Comparison of ENCODE assay signal across 8 cellular contexts in genomic region chr22:46056169-46057041, GRCh38.
DNase-seq lines count a peak whose midpoint lies in the region; ATAC-seq, FAIRE-seq and TF ChIP-seq lines count a peak whose summit lies in the region.

No MANE protein-coding gene starts in this region.

- peaks cover 68% of the 10 kb centered on the region for H3K4me1 ChIP-seq in BLaER1
- peaks cover 8% of the 10 kb centered on the region for H3K4me1 ChIP-seq in hepatocyte (ENCODE audit: insufficient read depth)
- H3K4me1 ChIP-seq in neural progenitor cell: no peaks in the 10 kb centered on the region

- peaks cover 35 to 37% of the 10 kb centered on the region in 2 donors for H3K4me1 Mint-ChIP-seq in natural killer cell treated with Interleukin-12 subunit alpha and Interleukin-12 subunit beta and Interleukin-15 and Interleukin-18, amount 100 ng/mL, for 72 hours (ENCODE audit: low read depth in 2 of 2)
- peaks cover 8% of the 10 kb centered on the region for H3K4me1 Mint-ChIP-seq in neural progenitor cell

- no peaks in the 10 kb centered on the region for H3K27me3 Mint-ChIP-seq in natural killer cell treated with Interleukin-12 subunit alpha and Interleukin-12 subunit beta and Interleukin-15 and Interleukin-18, amount 100 ng/mL, for 72 hours
- H3K27me3 Mint-ChIP-seq in neural progenitor cell (ENCODE audit: insufficient read depth, low read depth): peaks cover 5% of the 10 kb centered on the region

- peak; percentile 61 for FAIRE-seq in endometrium (lab: Jason Lieb, UNC)

- peak; percentile 58 for DNase-seq in M059J (ENCODE audit: low read depth)
- no peak for DNase-seq in natural killer cell treated with Interleukin-12 subunit alpha and Interleukin-12 subunit beta and Interleukin-15 and Interleukin-18, amount 100 ng/mL, for 72 hours (ENCODE audit: low spot score)
- no peak for DNase-seq in hepatocyte (ENCODE audit: low spot score)
- no peak for DNase-seq in neural progenitor cell (ENCODE audit: low spot score)

- no peak overlapping the region for H2AFZ ChIP-seq in hepatocyte
- H2AFZ ChIP-seq in neural progenitor cell (replicated peaks): no peak overlapping the region

- H3K4me3 ChIP-seq in BLaER1 (no peak overlapping the region), hepatocyte (no peak overlapping the region), neural progenitor cell (no peak overlapping the region)

- peak overlapping the region; percentile 51 for H3K27ac ChIP-seq in BLaER1
- no peak overlapping the region for H3K27ac ChIP-seq in hepatocyte
- no peak overlapping the region for H3K27ac ChIP-seq in neural progenitor cell

- ATAC-seq in natural killer cell treated with Interleukin-12 subunit alpha and Interleukin-12 subunit beta and Interleukin-15 and Interleukin-18, amount 100 ng/mL, for 72 hours: no peak
- ATAC-seq in HG03108 (IDR thresholded peaks at IDR 0.05; ENCODE audit: unreplicated experiment): no peak
- no peak for ATAC-seq in GM21825 (IDR thresholded peaks at IDR 0.05; ENCODE audit: unreplicated experiment)

- no peak overlapping the region for H3K4me3 Mint-ChIP-seq in natural killer cell treated with Interleukin-12 subunit alpha and Interleukin-12 subunit beta and Interleukin-15 and Interleukin-18, amount 100 ng/mL, for 72 hours
- H3K4me3 Mint-ChIP-seq in neural progenitor cell: no peak overlapping the region

- no peaks in the 10 kb centered on the region for H3K36me3 Mint-ChIP-seq in natural killer cell treated with Interleukin-12 subunit alpha and Interleukin-12 subunit beta and Interleukin-15 and Interleukin-18, amount 100 ng/mL, for 72 hours
- no peaks in the 10 kb centered on the region for H3K36me3 Mint-ChIP-seq in neural progenitor cell

- no peaks in the 10 kb centered on the region for H3K9me3 Mint-ChIP-seq in natural killer cell treated with Interleukin-12 subunit alpha and Interleukin-12 subunit beta and Interleukin-15 and Interleukin-18, amount 100 ng/mL, for 72 hours
- H3K9me3 Mint-ChIP-seq in neural progenitor cell: no peaks in the 10 kb centered on the region

- H3K9ac ChIP-seq in BLaER1 (peak overlapping the region; percentile 29), neural progenitor cell (no peak overlapping the region)

- H3K4me2 ChIP-seq in BLaER1 (peak overlapping the region; percentile 87), hepatocyte (no peak overlapping the region), neural progenitor cell (no peak overlapping the region)

- H3K9me2 ChIP-seq in hepatocyte (replicated peaks; ENCODE audit: insufficient read depth): no peaks in the 10 kb centered on the region

- H3K27ac Mint-ChIP-seq in natural killer cell treated with Interleukin-12 subunit alpha and Interleukin-12 subunit beta and Interleukin-15 and Interleukin-18, amount 100 ng/mL, for 72 hours: peak overlapping the region; percentile 73 to 92
- H3K27ac Mint-ChIP-seq in neural progenitor cell: no peak overlapping the region

- H3K36me3 ChIP-seq in BLaER1 (no peaks in the 10 kb centered on the region), hepatocyte (replicated peaks; ENCODE audit: insufficient read depth, low read depth) (no peaks in the 10 kb centered on the region), neural progenitor cell (no peaks in the 10 kb centered on the region)

- H4K20me1 ChIP-seq in BLaER1 (no peaks in the 10 kb centered on the region), hepatocyte (ENCODE audit: insufficient read depth, poor library complexity, severe bottlenecking) (no peaks in the 10 kb centered on the region), neural progenitor cell (ENCODE audit: low read depth) (no peaks in the 10 kb centered on the region)

- H3K9me3 ChIP-seq in BLaER1 (no peaks in the 10 kb centered on the region), hepatocyte (ENCODE audit: low read depth) (no peaks in the 10 kb centered on the region), neural progenitor cell (ENCODE audit: low read depth) (no peaks in the 10 kb centered on the region)

- WGBS in hepatocyte (ENCODE audit: low lambda C conversion rate, missing lambda C conversion rate): 94% methylated on average over 21 of the region's 22 CpGs

- no peaks in the 10 kb centered on the region for H3K27me3 ChIP-seq in BLaER1
- peaks cover 27% of the 10 kb centered on the region for H3K27me3 ChIP-seq in hepatocyte
- peaks cover 66% of the 10 kb centered on the region for H3K27me3 ChIP-seq in neural progenitor cell

- no peaks in the 10 kb centered on the region for H3K79me2 ChIP-seq in hepatocyte
- no peaks in the 10 kb centered on the region for H3K79me2 ChIP-seq in neural progenitor cell (ENCODE audit: low read depth)

- no peaks in the 10 kb centered on the region for H3F3A ChIP-seq in neural progenitor cell (ENCODE audit: low read depth)

- TF ChIP-seq CTCF in hepatocyte (IDR thresholded peaks at IDR 0.05; ENCODE audit: poor library complexity) (no peak), neural progenitor cell (IDR thresholded peaks at IDR 0.05) (no peak)
